Comparison of ENCODE assay signal across 16 cellular contexts in genomic region chr2:54772531-54772930, GRCh38. TPM values are rescaled to one million over a fixed set of nuclear protein-coding genes. Genes with fewer than 3 reads are reported as not detected.
DNase-seq lines count a peak whose midpoint lies in the region; ATAC-seq, FAIRE-seq and TF ChIP-seq lines count a peak whose summit lies in the region.
"Had no signal": no experiment of that assay in that cellular context is flagged by ENCODE, and none has a peak within 500 bp of the region (broad histone marks: within the 10 kb centered on the region; RNA-seq: fewer than 3 reads in every experiment).

No MANE protein-coding gene starts in this region.

- no peak for ATAC-seq in K562
- ATAC-seq in GM19395 (IDR thresholded peaks at IDR 0.05; ENCODE audit: unreplicated experiment) = no peak
- ATAC-seq: activated CD4-positive, CD25-positive, alpha-beta regulatory T cell treated with anti-CD3 and anti-CD28 coated beads, Interleukin-2, amount 50 U/mL, for 24 hours had no signal

- no peak for TF ChIP-seq CTCF in K562 (IDR thresholded peaks at IDR 0.05 in 2 of 3, conservative IDR thresholded peaks at IDR 0.05 in 1 of 3; ENCODE audit: insufficient read depth in 2 of 3, low read depth in 1 of 3, low read length in 3 of 3)
- no peak for TF ChIP-seq CTCF in spleen (IDR thresholded peaks at IDR 0.05 in 8 of 11, conservative IDR thresholded peaks at IDR 0.05 in 3 of 11)

- 24 to 36% methylated on average over 4 of the region's 4 CpGs for whole genome bisulfite sequencing in GM23248 (ENCODE audit: low coverage in 1 of 2, low lambda C conversion rate in 2 of 2, missing lambda C conversion rate in 2 of 2), 2 experiments
- WGBS in K562 (ENCODE audit: insufficient coverage, low coverage, missing lambda C conversion rate) = 2% methylated on average over 4 of the region's 4 CpGs
- WGBS in spleen, 5 donors = 88 to 97% (median 94%) methylated on average over 4 of the region's 4 CpGs

- TF ChIP-seq EP300 in K562 (IDR thresholded peaks at IDR 0.05; ENCODE audit: low read length) = no peak

- H3K4me2 ChIP-seq in GM23248 (ENCODE audit: unreplicated experiment) (peak overlapping the region; percentile 97), K562 (ENCODE audit: insufficient read depth, low read length) (no peak overlapping the region)

- H3K79me2 ChIP-seq in GM23248 (ENCODE audit: insufficient read depth) (no peaks in the 10 kb centered on the region), K562 (ENCODE audit: control insufficient read depth, insufficient read depth, low read length) (no peaks in the 10 kb centered on the region)

- TF ChIP-seq POLR2A in K562 (conservative IDR thresholded peaks at IDR 0.05) = no peak
- TF ChIP-seq POLR2A in spleen (IDR thresholded peaks at IDR 0.05) = no peak

- intact Hi-C loops in K562 (cut with micrococcal nuclease) (no loop called here), spleen (cut with DNase I; ENCODE audit: low total_unique reads) (no loop called here)

- no TSS peak for BruUV-seq in K562 (replicated peaks; lab: Mats Ljungman, UMichigan)

- H4K20me1 ChIP-seq in GM23248 (ENCODE audit: insufficient read depth) (no peaks in the 10 kb centered on the region), K562 (replicated peaks; ENCODE audit: control insufficient read depth, insufficient read depth, low read length) (no peaks in the 10 kb centered on the region)

- in situ Hi-C loops in GM23248 (cut with MboI) (no loop called here), K562 (cut with MboI) (no loop called here)

- DNase-seq in GM23248 (peak; percentile 29), MV-4-11 (lab: John Stamatoyannopoulos, UW) (peak; percentile 22), K562 (ENCODE audit: extremely low read depth in 1 of 4, low spot score in 3 of 4) (no peak), lung microvascular endothelial cell (ENCODE audit: low read depth in 2 of 2) (peak; percentile 12 to 38), spleen (no peak), GM19239 (ENCODE audit: insufficient read length, low spot score) (no peak)
- DNase-seq: hippocampal formation, kidney, mesendoderm, NCI-H146, NCI-H446, SIG-M5 had no signal

- H3K9me1 ChIP-seq in K562 (ENCODE audit: control insufficient read depth, insufficient read depth, low read length) = no peaks in the 10 kb centered on the region

- H2AFZ ChIP-seq in GM23248 = peak overlapping the region; percentile 62
- H2AFZ ChIP-seq in K562 (ENCODE audit: low read depth, low read length) = no peak overlapping the region

- peak overlapping the region; percentile 62; the same call in 1 of the 2 replicates for H3K4me3 ChIP-seq in GM23248
- H3K4me3 ChIP-seq in K562 = no peak overlapping the region
- H3K4me3 ChIP-seq in spleen = no peak overlapping the region
- H3K4me3 ChIP-seq: thoracic aorta had no signal

- H3K4me1 ChIP-seq in GM23248 (ENCODE audit: insufficient read depth) (peaks cover 35% of the 10 kb centered on the region), K562 (replicated peaks in 1 of 2; ENCODE audit: control insufficient read depth in 2 of 2, insufficient read depth in 2 of 2, low read length in 2 of 2) (no peaks in the 10 kb centered on the region), spleen (peaks cover 0 to 5% (median 0%) of the 10 kb centered on the region in 6 donors)

- FAIRE-seq in K562 (lab: Jason Lieb, UNC) (no peak), GM19239 (lab: Jason Lieb, UNC) (no peak)
- FAIRE-seq: D721Med, kidney had no signal

- POLR2A ChIA-PET in K562 (lab: Yijun Ruan, JAX) = interaction anchor here (0.5 to 0.9 kb wide), 2 partner anchors 17 to 27 kb away, joined by 3 read pairs; no protein-coding TSS in a partner anchor

- no peak for TF ChIP-seq RAD21 in K562 (CRISPR knock-in tag; conservative IDR thresholded peaks at IDR 0.05 in 1 of 2, IDR thresholded peaks at IDR 0.05 in 1 of 2)

- H3K36me3 ChIP-seq in GM23248 (ENCODE audit: low read depth) = no peaks in the 10 kb centered on the region
- no peaks in the 10 kb centered on the region for H3K36me3 ChIP-seq in K562 (ENCODE audit: control insufficient read depth, insufficient read depth, low read length)
- H3K36me3 ChIP-seq in spleen = no peaks in the 10 kb centered on the region
- H3K36me3 ChIP-seq: thoracic aorta had no signal

- peaks cover 32% of the 10 kb centered on the region for H3F3A ChIP-seq in GM23248 (ENCODE audit: insufficient read depth)

- no peaks in the 10 kb centered on the region for H3K9me2 ChIP-seq in GM23248 (ENCODE audit: insufficient read depth)

- H3K27me3 ChIP-seq in GM23248 (replicated peaks; ENCODE audit: insufficient read depth) = no peaks in the 10 kb centered on the region
- H3K27me3 ChIP-seq in K562 (ENCODE audit: control insufficient read depth in 2 of 2, insufficient read depth in 2 of 2, low read length in 2 of 2) = peaks cover 0 to 5% of the 10 kb centered on the region in 2 experiments; a peak in 1 of 5 replicates
- no peaks in the 10 kb centered on the region for H3K27me3 ChIP-seq in spleen (replicated peaks in 1 of 7)

- H3K9ac ChIP-seq in GM23248 = peak overlapping the region; percentile 60
- H3K9ac ChIP-seq in K562 (ENCODE audit: insufficient read depth in 1 of 2, low read depth in 2 of 2, low read length in 2 of 2) = no peak overlapping the region

- H3K27ac ChIP-seq in GM23248 = peak overlapping the region; percentile 87
- no peak overlapping the region for H3K27ac ChIP-seq in K562 (ENCODE audit: extremely low read depth, low read depth, low read length)
- H3K27ac ChIP-seq in spleen = no peak overlapping the region
- H3K27ac ChIP-seq: thoracic aorta had no signal

- H3K9me3 ChIP-seq in GM23248 (ENCODE audit: low read depth) = peaks cover 4% of the 10 kb centered on the region
- H3K9me3 ChIP-seq in K562 (replicated peaks; ENCODE audit: control insufficient read depth, insufficient read depth, low read depth, low read length) = no peaks in the 10 kb centered on the region
- H3K9me3 ChIP-seq in spleen = peaks cover 0 to 26% (median 21%) of the 10 kb centered on the region in 8 donors

- CTCF ChIA-PET in K562 (lab: Yijun Ruan, JAX; ENCODE audit: low intra/inter-chr PET ratio) = no interaction called here

TF ChIP-seq in K562, 482 proteins besides CTCF, POLR2A, EP300 and RAD21:
- no peak for TF ChIP-seq E2F3 (CRISPR knock-in tag; IDR thresholded peaks at IDR 0.05)
- no peak for TF ChIP-seq ZNF518B (CRISPR knock-in tag; IDR thresholded peaks at IDR 0.05)
- 0 out of 2 replicates have a peak, but pooled peaks have one; percentile 31 for TF ChIP-seq FOSL1 (tag; conservative IDR thresholded peaks at IDR 0.05)

RNA-seq across cellular contexts. Expression of gene EML6, which starts 49.1 kb away (rescaled TPM):
- 0.54 and 0.63 TPM in 2 replicates for total RNA-seq in GM23248 (2014; rRNA removed; shearing (Covaris generic))
- polyA plus RNA-seq in GM23248 (2016; fragmentation: Nextera tagmentation; extraction: Ambion mirVana) = 0.49 and 0.76 TPM in 2 replicates
- 0.97 and 1.5 TPM in 2 replicates for total RNA-seq in K562 (2011; cell fraction: chromatin; rRNA removed; ENCODE audit: low replicate concordance)
- total RNA-seq in K562 (2011; cell fraction: nucleolus; rRNA removed) = under 0.01 and 0.26 TPM in 2 replicates
- total RNA-seq in K562 (2011; cell fraction: nucleoplasm; rRNA removed) = 0.66 and 1.2 TPM in 2 replicates
- total RNA-seq in K562 (2014; rRNA removed) = 0.23 and 0.29 TPM in 2 replicates
- total RNA-seq in K562 (2014; rRNA removed; fragmentation: Illumina TruSeq; extraction: Trizol) = 0.11 and 0.41 TPM in 2 replicates
- 0.07 and 0.26 TPM in 2 replicates for total RNA-seq in K562 (2015; rRNA removed; fragmentation: Illumina TruSeq; extraction: Trizol)
- total RNA-seq in K562 (2021) = 0.35 and 0.49 TPM in 2 replicates
- polyA plus RNA-seq in K562 (2011; rRNA removed) = 0.56 and 0.88 TPM in 2 replicates
- polyA plus RNA-seq in K562 (2011; cell fraction: cytosol; rRNA removed) = 0.54 and 0.62 TPM in 2 replicates
- 2.7 and 3.2 TPM in 2 replicates for polyA plus RNA-seq in K562 (2011; cell fraction: nucleus; rRNA removed)
- polyA plus RNA-seq in K562 (2012) = 0.08 and 0.60 TPM in 2 replicates
- polyA plus RNA-seq in K562 (2014; fragmentation: Illumina TruSeq; extraction: Trizol) = 0.25 and 0.71 TPM in 2 replicates
- under 1 TPM; 0.29 to 0.39 TPM for polyA plus RNA-seq in K562 (2014; fragmentation: Nextera tagmentation; extraction: Ambion mirVana)
- polyA plus RNA-seq in K562 (2014; rRNA removed) = 0.07 and 0.92 TPM in 2 replicates
- 0.21 and 0.48 TPM in 2 replicates for polyA minus RNA-seq in K562 (2011; rRNA and poly(A)+ RNA removed)
- polyA minus RNA-seq in K562 (2011; cell fraction: cytosol; rRNA and poly(A)+ RNA removed) = not detected in 2 replicates
- 0.44 and 0.81 TPM in 2 replicates for polyA minus RNA-seq in K562 (2011; cell fraction: nucleus; rRNA and poly(A)+ RNA removed)
- total RNA-seq in lung microvascular endothelial cell = 0.20 and 0.22 TPM in 2 replicates
- total RNA-seq in spleen = 10 to 100 TPM in 1 of 7 donors, 1 to 10 TPM in 6; 4.9 to 18.2 (median 8.5) TPM
- polyA plus RNA-seq in spleen = 1 to 10 TPM; 4.7 to 5.9 (median 5.5) TPM

Comparison
In these comparisons a context has a peak if more than half of its experiments do, and no peak if none do; other contexts are left out.
1. DNase-seq: peak in GM23248 (single experiment), MV-4-11 (single experiment) and lung microvascular endothelial cell (2 of 2); none in K562 (0 of 4), spleen (single experiment) and GM19239 (single experiment).